17 cellular contexts compared by ENCODE assay signal in the genomic region with DNA sequence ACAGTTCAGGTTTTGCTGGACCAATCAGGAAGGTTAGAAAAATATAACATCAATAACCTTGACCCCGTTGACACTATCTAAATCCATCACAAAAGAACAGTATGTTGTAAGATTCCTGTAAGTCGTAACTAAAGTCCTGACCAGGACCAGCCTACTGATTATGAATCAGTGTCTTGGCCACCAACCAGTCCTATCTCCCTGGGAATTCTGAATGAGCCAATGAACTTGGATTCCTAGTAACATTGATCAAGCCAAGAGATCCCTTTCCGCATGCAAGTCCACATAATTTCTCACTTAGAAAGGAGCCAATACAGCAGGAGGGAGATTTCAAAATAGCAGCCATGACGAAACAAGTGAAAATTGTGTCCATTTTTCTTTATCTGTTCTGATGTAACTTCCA. TPM values are rescaled to one million over a fixed set of nuclear protein-coding genes. Genes with fewer than 3 reads are reported as not detected.
DNase-seq lines count a peak whose midpoint lies in the region; TF ChIP-seq lines count a peak whose summit lies in the region.
"Had no signal": no experiment of that assay in that cellular context is flagged by ENCODE, and none has a peak within 500 bp of the region (broad histone marks: within the 10 kb centered on the region; RNA-seq: fewer than 3 reads in every experiment).

No MANE protein-coding gene starts in this region.

- H3K9me3 ChIP-seq in neutrophil: no peaks in the 10 kb centered on the region
- H3K9me3 ChIP-seq: ovary had no signal

- TF ChIP-seq CTCF in AG10803 (conservative IDR thresholded peaks at IDR 0.05; ENCODE audit: low read length): no peak
- TF ChIP-seq CTCF in neutrophil (IDR thresholded peaks at IDR 0.05): no peak
- TF ChIP-seq CTCF in GM10266 (IDR thresholded peaks at IDR 0.05; ENCODE audit: control insufficient read depth, insufficient read depth, low read depth, missing control alignments): no peak

- no peak overlapping the region for H3K18ac ChIP-seq in mesendoderm (ENCODE audit: low read length)

- no peak overlapping the region for H3K4me3 ChIP-seq in AG10803 (ENCODE audit: low read length)
- H3K4me3 ChIP-seq in neutrophil (ENCODE audit: low read depth in 1 of 2, low read length in 1 of 2): peak overlapping the region in 1 of 2 experiments; percentile 24
- no peak overlapping the region for H3K4me3 ChIP-seq in mesendoderm (ENCODE audit: low read length)
- H3K4me3 ChIP-seq: ovary had no signal

- H3K4me2 ChIP-seq in mesendoderm (ENCODE audit: low read length): no peak overlapping the region

- peak overlapping the region; percentile 71 for H3K27ac ChIP-seq in neutrophil
- no peak overlapping the region for H3K27ac ChIP-seq in mesendoderm (ENCODE audit: low read depth, low read length)
- H3K27ac ChIP-seq: ovary had no signal

- peaks cover 43 to 51% of the 10 kb centered on the region in 2 experiments for H3K4me1 ChIP-seq in neutrophil (ENCODE audit: control insufficient read depth in 1 of 2, insufficient read depth in 1 of 2, low read depth in 1 of 2, low read length in 1 of 2)
- H3K4me1 ChIP-seq in mesendoderm (ENCODE audit: control insufficient read depth, low read depth, low read length): no peaks in the 10 kb centered on the region

- H2BK120ac ChIP-seq in mesendoderm (ENCODE audit: low read depth, low read length): no peak overlapping the region

- H4K8ac ChIP-seq in mesendoderm (ENCODE audit: low read depth, low read length): no peak overlapping the region

- DNase-seq in AG10803 (ENCODE audit: low read depth) (peak; percentile 93), M059J (ENCODE audit: low read depth) (peak; percentile 64), fibroblast of gingiva (ENCODE audit: low read depth) (peak; percentile 93), NCI-H2107 treated with DMSO at 0.1 percent for 48 hours (lab: John Stamatoyannopoulos, UW; ENCODE audit: unreplicated experiment) (no peak), mesendoderm (no peak), GM10266 (ENCODE audit: extremely low spot score) (no peak), hippocampal formation (lab: John Stamatoyannopoulos, UW) (no peak)
- DNase-seq: activated CD8-positive, alpha-beta memory T cell treated with anti-CD3 and anti-CD28 coated beads, Interleukin-2, amount 50 U/mL, for 4 hours; NCI-H1436 treated with DMSO at 0.1 percent for 48 hours; NCI-H524 treated with DMSO at 0.1 percent for 48 hours; SHP77 treated with DMSO at 0.1 percent for 48 hours; stimulated activated CD4-positive, alpha-beta T cell treated with anti-CD3 and anti-CD28 coated beads, Interleukin-4, amount 100 ng/mL, for 1 hour; stimulated activated naive B cell treated with anti-CD40 and anti-IgM and Interleukin-4, amounts not matched to agents 10 μg/mL and 1 μg/mL and 100 μg/mL, for 72 hours had no signal

- H3K79me1 ChIP-seq in mesendoderm (ENCODE audit: low read length): no peaks in the 10 kb centered on the region

- WGBS in mesendoderm (ENCODE audit: extremely low coverage, insufficient coverage, low lambda C conversion rate): no CpG with 5 or more reads among the region's 4 CpGs

- no peak overlapping the region for H3K23ac ChIP-seq in mesendoderm (ENCODE audit: low read length)

- H3K4ac ChIP-seq in mesendoderm (ENCODE audit: low read depth, low read length): no peak overlapping the region

- no peak overlapping the region for H2BK5ac ChIP-seq in mesendoderm (ENCODE audit: low read length)

- H3K27me3 ChIP-seq in neutrophil: no peaks in the 10 kb centered on the region
- no peaks in the 10 kb centered on the region for H3K27me3 ChIP-seq in mesendoderm (ENCODE audit: insufficient read depth, low read length, poor library complexity)
- H3K27me3 ChIP-seq: ovary had no signal

- H3K56ac ChIP-seq in mesendoderm (ENCODE audit: low read length): no peak overlapping the region

- H3K36me3 ChIP-seq in neutrophil (no peaks in the 10 kb centered on the region), mesendoderm (ENCODE audit: control insufficient read depth, insufficient read depth, low read length) (no peaks in the 10 kb centered on the region)
- H3K36me3 ChIP-seq: ovary had no signal

- H4K5ac ChIP-seq in mesendoderm (ENCODE audit: low read length): no peak overlapping the region

- H3K9ac ChIP-seq in mesendoderm (ENCODE audit: low read length): no peak overlapping the region

- H2AK5ac ChIP-seq in mesendoderm (ENCODE audit: low read length): no peak overlapping the region

- no peaks in the 10 kb centered on the region for H3K79me2 ChIP-seq in mesendoderm (ENCODE audit: control insufficient read depth, insufficient read depth, low read length)

- no peak overlapping the region for H2BK15ac ChIP-seq in mesendoderm (replicated peaks; ENCODE audit: low read depth)

RNA-seq across cellular contexts. Expression of a gene that starts 9.5 kb away (rescaled TPM):
- total RNA-seq in M059J (2014; rRNA removed; shearing (Covaris generic)): not detected in 2 replicates
- polyA plus RNA-seq in mesendoderm (2013, experiment 1 of 2): 0.22 TPM
- polyA plus RNA-seq in mesendoderm (2013, experiment 2 of 2): 0.10 TPM
- total RNA-seq: dermis microvascular lymphatic vessel endothelial cell, lung microvascular endothelial cell had no signal

RNA-seq across cellular contexts. Expression of a gene that starts 31.5 kb away (rescaled TPM):
- not detected in 2 replicates for total RNA-seq in M059J (2014; rRNA removed; shearing (Covaris generic))
- not detected for polyA plus RNA-seq in mesendoderm (2013, experiment 1 of 2)
- not detected for polyA plus RNA-seq in mesendoderm (2013, experiment 2 of 2)
- total RNA-seq: dermis microvascular lymphatic vessel endothelial cell, lung microvascular endothelial cell had no signal

Comparison
In these comparisons a context has a peak if more than half of its experiments do, and no peak if none do; other contexts are left out.
1. DNase-seq: peak in AG10803 (single experiment), M059J (single experiment) and fibroblast of gingiva (single experiment); none in NCI-H2107 treated with DMSO at 0.1 percent for 48 hours (single experiment), mesendoderm (single experiment), GM10266 (single experiment) and hippocampal formation (0 of 2).